ENCODE assay signal across 23 cellular contexts in genomic region chr5:175092691-175093090, GRCh38.
"Had no signal": no experiment of that assay in that cellular context is flagged by ENCODE, and none has a peak within 500 bp of the region (broad histone marks: within the 10 kb centered on the region; RNA-seq: fewer than 3 reads in every experiment).

No MANE protein-coding gene starts in this region.

- H3K27ac Mint-ChIP-seq: activated CD4-positive, alpha-beta T cell treated with anti-CD3 and anti-CD28 coated beads, Interleukin-2, amount 10 ng/mL, durations not matched to agents 7 days and 5 days; activated naive CD4-positive, alpha-beta T cell treated with anti-CD3 and anti-CD28 coated beads, Interleukin-2, amount 10 ng/mL, durations not matched to agents 7 days and 5 days; activated naive CD8-positive, alpha-beta T cell treated with anti-CD3 and anti-CD28 coated beads, Interleukin-2, amount 50 U/mL, for 24 hours; brain; naive B cell had no signal

- H3K4me3 Mint-ChIP-seq: activated CD4-positive, alpha-beta T cell treated with anti-CD3 and anti-CD28 coated beads, Interleukin-2, amount 10 ng/mL, durations not matched to agents 7 days and 5 days; activated naive CD4-positive, alpha-beta T cell treated with anti-CD3 and anti-CD28 coated beads, Interleukin-2, amount 10 ng/mL, durations not matched to agents 7 days and 5 days; activated naive CD8-positive, alpha-beta T cell treated with anti-CD3 and anti-CD28 coated beads, Interleukin-2, amount 50 U/mL, for 24 hours; brain; naive B cell had no signal

- H3K36me3 Mint-ChIP-seq: activated naive CD4-positive, alpha-beta T cell treated with anti-CD3 and anti-CD28 coated beads, Interleukin-2, amount 10 ng/mL, durations not matched to agents 7 days and 5 days; brain; naive B cell had no signal

- H3K4me1 ChIP-seq: left lung, prostate gland, tibial artery had no signal

- H3K27ac ChIP-seq: dorsolateral prefrontal cortex, epithelial cell of prostate, left lung, prostate gland, tibial artery had no signal

- ATAC-seq: activated CD4-positive, CD25-positive, alpha-beta regulatory T cell treated with anti-CD3 and anti-CD28 coated beads, Interleukin-2, amount 50 U/mL, for 24 hours; activated naive CD8-positive, alpha-beta T cell treated with anti-CD3 and anti-CD28 coated beads, Interleukin-2, amount 50 U/mL, for 24 hours; left lung; stimulated activated naive CD8-positive, alpha-beta T cell treated with anti-CD3 and anti-CD28 coated beads, Interleukin-15, Interleukin-2, amounts not matched to agents 100 U/mL and 50 U/mL, for 24 hours had no signal

- H3K9me3 ChIP-seq: prostate gland, tibial artery had no signal

- H3K27me3 ChIP-seq: dorsolateral prefrontal cortex, left lung, tibial artery had no signal

- H3K9me3 Mint-ChIP-seq: activated CD4-positive, alpha-beta T cell treated with anti-CD3 and anti-CD28 coated beads, Interleukin-2, amount 10 ng/mL, durations not matched to agents 7 days and 5 days; activated naive CD4-positive, alpha-beta T cell treated with anti-CD3 and anti-CD28 coated beads, Interleukin-2, amount 10 ng/mL, durations not matched to agents 7 days and 5 days had no signal

- H3K4me1 Mint-ChIP-seq: activated CD4-positive, alpha-beta T cell treated with anti-CD3 and anti-CD28 coated beads, Interleukin-2, amount 10 ng/mL, durations not matched to agents 7 days and 5 days; activated naive CD4-positive, alpha-beta T cell treated with anti-CD3 and anti-CD28 coated beads, Interleukin-2, amount 10 ng/mL, durations not matched to agents 7 days and 5 days; activated naive CD8-positive, alpha-beta T cell treated with anti-CD3 and anti-CD28 coated beads, Interleukin-2, amount 50 U/mL, for 24 hours; naive B cell had no signal

- DNase-seq: activated CD4-positive, alpha-beta T cell treated with anti-CD3 and anti-CD28 coated beads, Interleukin-2, amount 10 ng/mL, durations not matched to agents 7 days and 5 days; activated CD8-positive, alpha-beta memory T cell treated with anti-CD3 and anti-CD28 coated beads, Interleukin-2, amount 50 U/mL, for 48 hours; activated effector memory CD4-positive, alpha-beta T cell treated with Interleukin-2 at 50 U/mL for 16 hours; activated naive CD4-positive, alpha-beta T cell treated with anti-CD3 and anti-CD28 coated beads, Interleukin-2, amount 10 ng/mL, durations not matched to agents 7 days and 5 days; activated naive CD8-positive, alpha-beta T cell treated with anti-CD3 and anti-CD28 coated beads, Interleukin-2, amount 50 U/mL, for 24 hours; activated T-cell treated with anti-CD3 and anti-CD28 coated beads, Interleukin-2, amount 50 U/mL, for 48 hours; anterior cingulate cortex; central memory CD4-positive, alpha-beta T cell; dorsolateral prefrontal cortex; foreskin fibroblast; hippocampal formation; kidney; left lung; naive B cell; right cardiac atrium; stimulated activated naive CD8-positive, alpha-beta T cell treated with anti-CD3 and anti-CD28 coated beads, Interleukin-15, Interleukin-2, amounts not matched to agents 100 U/mL and 50 U/mL, for 24 hours; substantia nigra; T1000; tibial artery had no signal

- H3K36me3 ChIP-seq: left lung, prostate gland, tibial artery had no signal

- H3K4me3 ChIP-seq: dorsolateral prefrontal cortex, left lung, prostate gland, tibial artery had no signal
